2 cellular contexts compared by ENCODE assay signal in the genomic region with DNA sequence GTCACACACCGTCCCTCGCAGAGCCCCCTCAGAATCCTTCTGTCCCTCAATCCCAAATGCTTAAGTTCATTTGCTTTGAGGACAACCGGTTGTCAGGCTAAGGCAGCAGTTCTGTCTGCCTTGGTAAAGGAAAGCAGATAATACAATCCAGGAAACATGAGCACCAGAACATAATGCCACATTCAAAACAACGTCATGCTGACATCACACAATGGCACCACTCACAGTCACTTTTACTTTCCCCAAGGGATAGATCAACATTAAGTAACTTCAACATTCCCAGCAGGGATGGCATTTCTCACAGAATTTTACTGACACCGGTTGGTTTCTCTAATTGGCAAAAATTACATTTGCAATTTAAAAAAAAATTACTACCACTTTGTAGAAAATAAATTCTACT.
TF ChIP-seq lines count a peak whose summit lies in the region.

No MANE protein-coding gene starts in this region.

TF ChIP-seq in HepG2, 621 proteins besides CTCF, POLR2A, EP300 and RAD21 (continued from another document):
- TF ChIP-seq TBP (CRISPR knock-in tag; IDR thresholded peaks at IDR 0.05) (no peak), ZSCAN25 (CRISPR knock-in tag; IDR thresholded peaks at IDR 0.05) (no peak), CREB1 (IDR thresholded peaks at IDR 0.05) (peak; percentile 55), CREB1 (CRISPR knock-in tag; IDR thresholded peaks at IDR 0.05) (no peak), KLF15 (CRISPR knock-in tag; IDR thresholded peaks at IDR 0.05; ENCODE audit: borderline replicate concordance) (no peak), GABPB1 (CRISPR knock-in tag; IDR thresholded peaks at IDR 0.05) (no peak), ZNF816 (CRISPR knock-in tag; IDR thresholded peaks at IDR 0.05; ENCODE audit: borderline replicate concordance) (no peak), TCF7 (IDR thresholded peaks at IDR 0.05; ENCODE audit: low read depth) (no peak), SMARCE1 (IDR thresholded peaks at IDR 0.05; ENCODE audit: borderline replicate concordance) (no peak)

TF ChIP-seq in WTC11, 78 proteins besides CTCF, POLR2A, EP300 and RAD21:
- TF ChIP-seq GTF2I (CRISPR knock-in tag; conservative IDR thresholded peaks at IDR 0.05) (no peak), TCF7 (CRISPR knock-in tag; IDR thresholded peaks at IDR 0.05; ENCODE audit: low read depth) (no peak), ETV6 (CRISPR knock-in tag; IDR thresholded peaks at IDR 0.05) (no peak), ZNF423 (CRISPR knock-in tag; IDR thresholded peaks at IDR 0.05) (no peak), CREM (CRISPR knock-in tag; IDR thresholded peaks at IDR 0.05) (no peak), FOXJ3 (CRISPR knock-in tag; IDR thresholded peaks at IDR 0.05; ENCODE audit: borderline replicate concordance) (no peak), JUN (CRISPR knock-in tag; IDR thresholded peaks at IDR 0.05) (no peak)
- TF ChIP-seq, protein P1, sequence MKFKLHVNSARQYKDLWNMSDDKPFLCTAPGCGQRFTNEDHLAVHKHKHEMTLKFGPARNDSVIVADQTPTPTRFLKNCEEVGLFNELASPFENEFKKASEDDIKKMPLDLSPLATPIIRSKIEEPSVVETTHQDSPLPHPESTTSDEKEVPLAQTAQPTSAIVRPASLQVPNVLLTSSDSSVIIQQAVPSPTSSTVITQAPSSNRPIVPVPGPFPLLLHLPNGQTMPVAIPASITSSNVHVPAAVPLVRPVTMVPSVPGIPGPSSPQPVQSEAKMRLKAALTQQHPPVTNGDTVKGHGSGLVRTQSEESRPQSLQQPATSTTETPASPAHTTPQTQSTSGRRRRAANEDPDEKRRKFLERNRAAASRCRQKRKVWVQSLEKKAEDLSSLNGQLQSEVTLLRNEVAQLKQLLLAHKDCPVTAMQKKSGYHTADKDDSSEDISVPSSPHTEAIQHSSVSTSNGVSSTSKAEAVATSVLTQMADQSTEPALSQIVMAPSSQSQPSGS (CRISPR knock-in tag; IDR thresholded peaks at IDR 0.05; ENCODE audit: borderline replicate concordance, low read depth) = no peak
- TF ChIP-seq, protein P2, sequence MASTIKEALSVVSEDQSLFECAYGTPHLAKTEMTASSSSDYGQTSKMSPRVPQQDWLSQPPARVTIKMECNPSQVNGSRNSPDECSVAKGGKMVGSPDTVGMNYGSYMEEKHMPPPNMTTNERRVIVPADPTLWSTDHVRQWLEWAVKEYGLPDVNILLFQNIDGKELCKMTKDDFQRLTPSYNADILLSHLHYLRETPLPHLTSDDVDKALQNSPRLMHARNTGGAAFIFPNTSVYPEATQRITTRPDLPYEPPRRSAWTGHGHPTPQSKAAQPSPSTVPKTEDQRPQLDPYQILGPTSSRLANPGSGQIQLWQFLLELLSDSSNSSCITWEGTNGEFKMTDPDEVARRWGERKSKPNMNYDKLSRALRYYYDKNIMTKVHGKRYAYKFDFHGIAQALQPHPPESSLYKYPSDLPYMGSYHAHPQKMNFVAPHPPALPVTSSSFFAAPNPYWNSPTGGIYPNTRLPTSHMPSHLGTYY (CRISPR knock-in tag; IDR thresholded peaks at IDR 0.05) = no peak
- TF ChIP-seq, protein P3, sequence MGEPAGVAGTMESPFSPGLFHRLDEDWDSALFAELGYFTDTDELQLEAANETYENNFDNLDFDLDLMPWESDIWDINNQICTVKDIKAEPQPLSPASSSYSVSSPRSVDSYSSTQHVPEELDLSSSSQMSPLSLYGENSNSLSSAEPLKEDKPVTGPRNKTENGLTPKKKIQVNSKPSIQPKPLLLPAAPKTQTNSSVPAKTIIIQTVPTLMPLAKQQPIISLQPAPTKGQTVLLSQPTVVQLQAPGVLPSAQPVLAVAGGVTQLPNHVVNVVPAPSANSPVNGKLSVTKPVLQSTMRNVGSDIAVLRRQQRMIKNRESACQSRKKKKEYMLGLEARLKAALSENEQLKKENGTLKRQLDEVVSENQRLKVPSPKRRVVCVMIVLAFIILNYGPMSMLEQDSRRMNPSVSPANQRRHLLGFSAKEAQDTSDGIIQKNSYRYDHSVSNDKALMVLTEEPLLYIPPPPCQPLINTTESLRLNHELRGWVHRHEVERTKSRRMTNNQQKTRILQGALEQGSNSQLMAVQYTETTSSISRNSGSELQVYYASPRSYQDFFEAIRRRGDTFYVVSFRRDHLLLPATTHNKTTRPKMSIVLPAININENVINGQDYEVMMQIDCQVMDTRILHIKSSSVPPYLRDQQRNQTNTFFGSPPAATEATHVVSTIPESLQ (CRISPR knock-in tag; IDR thresholded peaks at IDR 0.05) = no peak
- TF ChIP-seq, protein P4, sequence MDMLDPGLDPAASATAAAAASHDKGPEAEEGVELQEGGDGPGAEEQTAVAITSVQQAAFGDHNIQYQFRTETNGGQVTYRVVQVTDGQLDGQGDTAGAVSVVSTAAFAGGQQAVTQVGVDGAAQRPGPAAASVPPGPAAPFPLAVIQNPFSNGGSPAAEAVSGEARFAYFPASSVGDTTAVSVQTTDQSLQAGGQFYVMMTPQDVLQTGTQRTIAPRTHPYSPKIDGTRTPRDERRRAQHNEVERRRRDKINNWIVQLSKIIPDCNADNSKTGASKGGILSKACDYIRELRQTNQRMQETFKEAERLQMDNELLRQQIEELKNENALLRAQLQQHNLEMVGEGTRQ (CRISPR knock-in tag; IDR thresholded peaks at IDR 0.05) = no peak
- TF ChIP-seq, protein P5, sequence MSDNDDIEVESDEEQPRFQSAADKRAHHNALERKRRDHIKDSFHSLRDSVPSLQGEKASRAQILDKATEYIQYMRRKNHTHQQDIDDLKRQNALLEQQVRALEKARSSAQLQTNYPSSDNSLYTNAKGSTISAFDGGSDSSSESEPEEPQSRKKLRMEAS (CRISPR knock-in tag; IDR thresholded peaks at IDR 0.05) = no peak
